1 cellular context compared by ENCODE assay signal in the genomic region with DNA sequence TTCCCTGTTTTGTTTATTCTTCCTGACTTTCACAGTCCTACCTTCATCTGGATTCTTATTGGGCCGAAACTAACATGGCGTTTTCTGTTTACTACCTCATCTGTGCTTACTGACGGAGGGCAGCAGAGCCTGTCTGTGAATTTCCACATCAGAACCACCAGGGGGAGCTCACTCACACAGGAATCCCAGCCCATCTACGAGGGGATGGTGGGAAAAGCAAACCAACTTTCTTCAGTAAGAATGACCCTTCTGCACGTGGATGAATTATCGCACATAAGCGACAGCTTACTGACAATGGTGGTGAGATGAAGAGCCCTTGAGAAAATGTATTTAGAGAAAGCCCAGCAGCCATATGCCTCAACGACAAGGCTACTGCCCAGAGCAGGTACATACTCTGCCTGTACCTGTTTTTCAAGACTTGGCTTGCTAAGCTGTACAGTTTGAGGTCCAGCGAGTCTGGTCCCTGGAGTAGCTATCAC.
TF ChIP-seq lines count a peak whose summit lies in the region.

No MANE protein-coding gene starts in this region.

TF ChIP-seq in K562, 482 proteins besides CTCF, POLR2A, EP300 and RAD21 (continues in another document):
- TF ChIP-seq ZFPM2 (CRISPR knock-in tag; IDR thresholded peaks at IDR 0.05) (no peak), JUN (IDR thresholded peaks at IDR 0.05; ENCODE audit: borderline replicate concordance, low read depth, low read length) (no peak), JUN (CRISPR knock-in tag; IDR thresholded peaks at IDR 0.05; ENCODE audit: borderline replicate concordance) (no peak), MCM2 (IDR thresholded peaks at IDR 0.05; ENCODE audit: low read depth) (no peak), BHLHE40 (IDR thresholded peaks at IDR 0.05; ENCODE audit: low read length) (peak; percentile 35; the same call in 1 of the 2 replicates), ZFP1 (CRISPR knock-in tag; IDR thresholded peaks at IDR 0.05) (no peak), ZNF830 (CRISPR knock-in tag; IDR thresholded peaks at IDR 0.05) (no peak), KDM1A (IDR thresholded peaks at IDR 0.05) (no peak), ZC3H8 (IDR thresholded peaks at IDR 0.05) (no peak), ZNF175 (CRISPR knock-in tag; IDR thresholded peaks at IDR 0.05; ENCODE audit: low read depth) (no peak), CC2D1A (IDR thresholded peaks at IDR 0.05) (peak; percentile 83), ELF1 (tag; IDR thresholded peaks at IDR 0.05) (no peak), SOX6 (IDR thresholded peaks at IDR 0.05) (peak; percentile 21; the same call in 1 of the 2 replicates)
- TF ChIP-seq, protein P1, sequence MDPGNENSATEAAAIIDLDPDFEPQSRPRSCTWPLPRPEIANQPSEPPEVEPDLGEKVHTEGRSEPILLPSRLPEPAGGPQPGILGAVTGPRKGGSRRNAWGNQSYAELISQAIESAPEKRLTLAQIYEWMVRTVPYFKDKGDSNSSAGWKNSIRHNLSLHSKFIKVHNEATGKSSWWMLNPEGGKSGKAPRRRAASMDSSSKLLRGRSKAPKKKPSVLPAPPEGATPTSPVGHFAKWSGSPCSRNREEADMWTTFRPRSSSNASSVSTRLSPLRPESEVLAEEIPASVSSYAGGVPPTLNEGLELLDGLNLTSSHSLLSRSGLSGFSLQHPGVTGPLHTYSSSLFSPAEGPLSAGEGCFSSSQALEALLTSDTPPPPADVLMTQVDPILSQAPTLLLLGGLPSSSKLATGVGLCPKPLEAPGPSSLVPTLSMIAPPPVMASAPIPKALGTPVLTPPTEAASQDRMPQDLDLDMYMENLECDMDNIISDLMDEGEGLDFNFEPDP (CRISPR knock-in tag; IDR thresholded peaks at IDR 0.05) = no peak
- TF ChIP-seq, protein P2, sequence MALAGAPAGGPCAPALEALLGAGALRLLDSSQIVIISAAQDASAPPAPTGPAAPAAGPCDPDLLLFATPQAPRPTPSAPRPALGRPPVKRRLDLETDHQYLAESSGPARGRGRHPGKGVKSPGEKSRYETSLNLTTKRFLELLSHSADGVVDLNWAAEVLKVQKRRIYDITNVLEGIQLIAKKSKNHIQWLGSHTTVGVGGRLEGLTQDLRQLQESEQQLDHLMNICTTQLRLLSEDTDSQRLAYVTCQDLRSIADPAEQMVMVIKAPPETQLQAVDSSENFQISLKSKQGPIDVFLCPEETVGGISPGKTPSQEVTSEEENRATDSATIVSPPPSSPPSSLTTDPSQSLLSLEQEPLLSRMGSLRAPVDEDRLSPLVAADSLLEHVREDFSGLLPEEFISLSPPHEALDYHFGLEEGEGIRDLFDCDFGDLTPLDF (CRISPR knock-in tag; IDR thresholded peaks at IDR 0.05) = no peak
- TF ChIP-seq, protein P3, sequence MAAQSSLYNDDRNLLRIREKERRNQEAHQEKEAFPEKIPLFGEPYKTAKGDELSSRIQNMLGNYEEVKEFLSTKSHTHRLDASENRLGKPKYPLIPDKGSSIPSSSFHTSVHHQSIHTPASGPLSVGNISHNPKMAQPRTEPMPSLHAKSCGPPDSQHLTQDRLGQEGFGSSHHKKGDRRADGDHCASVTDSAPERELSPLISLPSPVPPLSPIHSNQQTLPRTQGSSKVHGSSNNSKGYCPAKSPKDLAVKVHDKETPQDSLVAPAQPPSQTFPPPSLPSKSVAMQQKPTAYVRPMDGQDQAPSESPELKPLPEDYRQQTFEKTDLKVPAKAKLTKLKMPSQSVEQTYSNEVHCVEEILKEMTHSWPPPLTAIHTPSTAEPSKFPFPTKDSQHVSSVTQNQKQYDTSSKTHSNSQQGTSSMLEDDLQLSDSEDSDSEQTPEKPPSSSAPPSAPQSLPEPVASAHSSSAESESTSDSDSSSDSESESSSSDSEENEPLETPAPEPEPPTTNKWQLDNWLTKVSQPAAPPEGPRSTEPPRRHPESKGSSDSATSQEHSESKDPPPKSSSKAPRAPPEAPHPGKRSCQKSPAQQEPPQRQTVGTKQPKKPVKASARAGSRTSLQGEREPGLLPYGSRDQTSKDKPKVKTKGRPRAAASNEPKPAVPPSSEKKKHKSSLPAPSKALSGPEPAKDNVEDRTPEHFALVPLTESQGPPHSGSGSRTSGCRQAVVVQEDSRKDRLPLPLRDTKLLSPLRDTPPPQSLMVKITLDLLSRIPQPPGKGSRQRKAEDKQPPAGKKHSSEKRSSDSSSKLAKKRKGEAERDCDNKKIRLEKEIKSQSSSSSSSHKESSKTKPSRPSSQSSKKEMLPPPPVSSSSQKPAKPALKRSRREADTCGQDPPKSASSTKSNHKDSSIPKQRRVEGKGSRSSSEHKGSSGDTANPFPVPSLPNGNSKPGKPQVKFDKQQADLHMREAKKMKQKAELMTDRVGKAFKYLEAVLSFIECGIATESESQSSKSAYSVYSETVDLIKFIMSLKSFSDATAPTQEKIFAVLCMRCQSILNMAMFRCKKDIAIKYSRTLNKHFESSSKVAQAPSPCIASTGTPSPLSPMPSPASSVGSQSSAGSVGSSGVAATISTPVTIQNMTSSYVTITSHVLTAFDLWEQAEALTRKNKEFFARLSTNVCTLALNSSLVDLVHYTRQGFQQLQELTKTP (IDR thresholded peaks at IDR 0.05; ENCODE audit: low read depth in 1 of 2, partially characterized antibody in 2 of 2) = no peak
- TF ChIP-seq, protein P4, sequence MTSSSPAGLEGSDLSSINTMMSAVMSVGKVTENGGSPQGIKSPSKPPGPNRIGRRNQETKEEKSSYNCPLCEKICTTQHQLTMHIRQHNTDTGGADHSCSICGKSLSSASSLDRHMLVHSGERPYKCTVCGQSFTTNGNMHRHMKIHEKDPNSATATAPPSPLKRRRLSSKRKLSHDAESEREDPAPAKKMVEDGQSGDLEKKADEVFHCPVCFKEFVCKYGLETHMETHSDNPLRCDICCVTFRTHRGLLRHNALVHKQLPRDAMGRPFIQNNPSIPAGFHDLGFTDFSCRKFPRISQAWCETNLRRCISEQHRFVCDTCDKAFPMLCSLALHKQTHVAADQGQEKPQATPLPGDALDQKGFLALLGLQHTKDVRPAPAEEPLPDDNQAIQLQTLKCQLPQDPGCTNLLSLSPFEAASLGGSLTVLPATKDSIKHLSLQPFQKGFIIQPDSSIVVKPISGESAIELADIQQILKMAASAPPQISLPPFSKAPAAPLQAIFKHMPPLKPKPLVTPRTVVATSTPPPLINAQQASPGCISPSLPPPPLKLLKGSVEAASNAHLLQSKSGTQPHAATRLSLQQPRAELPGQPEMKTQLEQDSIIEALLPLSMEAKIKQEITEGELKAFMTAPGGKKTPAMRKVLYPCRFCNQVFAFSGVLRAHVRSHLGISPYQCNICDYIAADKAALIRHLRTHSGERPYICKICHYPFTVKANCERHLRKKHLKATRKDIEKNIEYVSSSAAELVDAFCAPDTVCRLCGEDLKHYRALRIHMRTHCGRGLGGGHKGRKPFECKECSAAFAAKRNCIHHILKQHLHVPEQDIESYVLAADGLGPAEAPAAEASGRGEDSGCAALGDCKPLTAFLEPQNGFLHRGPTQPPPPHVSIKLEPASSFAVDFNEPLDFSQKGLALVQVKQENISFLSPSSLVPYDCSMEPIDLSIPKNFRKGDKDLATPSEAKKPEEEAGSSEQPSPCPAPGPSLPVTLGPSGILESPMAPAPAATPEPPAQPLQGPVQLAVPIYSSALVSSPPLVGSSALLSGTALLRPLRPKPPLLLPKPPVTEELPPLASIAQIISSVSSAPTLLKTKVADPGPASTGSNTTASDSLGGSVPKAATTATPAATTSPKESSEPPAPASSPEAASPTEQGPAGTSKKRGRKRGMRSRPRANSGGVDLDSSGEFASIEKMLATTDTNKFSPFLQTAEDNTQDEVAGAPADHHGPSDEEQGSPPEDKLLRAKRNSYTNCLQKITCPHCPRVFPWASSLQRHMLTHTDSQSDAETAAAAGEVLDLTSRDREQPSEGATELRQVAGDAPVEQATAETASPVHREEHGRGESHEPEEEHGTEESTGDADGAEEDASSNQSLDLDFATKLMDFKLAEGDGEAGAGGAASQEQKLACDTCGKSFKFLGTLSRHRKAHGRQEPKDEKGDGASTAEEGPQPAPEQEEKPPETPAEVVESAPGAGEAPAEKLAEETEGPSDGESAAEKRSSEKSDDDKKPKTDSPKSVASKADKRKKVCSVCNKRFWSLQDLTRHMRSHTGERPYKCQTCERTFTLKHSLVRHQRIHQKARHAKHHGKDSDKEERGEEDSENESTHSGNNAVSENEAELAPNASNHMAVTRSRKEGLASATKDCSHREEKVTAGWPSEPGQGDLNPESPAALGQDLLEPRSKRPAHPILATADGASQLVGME (CRISPR knock-in tag; IDR thresholded peaks at IDR 0.05) = no peak
- TF ChIP-seq, protein P5, sequence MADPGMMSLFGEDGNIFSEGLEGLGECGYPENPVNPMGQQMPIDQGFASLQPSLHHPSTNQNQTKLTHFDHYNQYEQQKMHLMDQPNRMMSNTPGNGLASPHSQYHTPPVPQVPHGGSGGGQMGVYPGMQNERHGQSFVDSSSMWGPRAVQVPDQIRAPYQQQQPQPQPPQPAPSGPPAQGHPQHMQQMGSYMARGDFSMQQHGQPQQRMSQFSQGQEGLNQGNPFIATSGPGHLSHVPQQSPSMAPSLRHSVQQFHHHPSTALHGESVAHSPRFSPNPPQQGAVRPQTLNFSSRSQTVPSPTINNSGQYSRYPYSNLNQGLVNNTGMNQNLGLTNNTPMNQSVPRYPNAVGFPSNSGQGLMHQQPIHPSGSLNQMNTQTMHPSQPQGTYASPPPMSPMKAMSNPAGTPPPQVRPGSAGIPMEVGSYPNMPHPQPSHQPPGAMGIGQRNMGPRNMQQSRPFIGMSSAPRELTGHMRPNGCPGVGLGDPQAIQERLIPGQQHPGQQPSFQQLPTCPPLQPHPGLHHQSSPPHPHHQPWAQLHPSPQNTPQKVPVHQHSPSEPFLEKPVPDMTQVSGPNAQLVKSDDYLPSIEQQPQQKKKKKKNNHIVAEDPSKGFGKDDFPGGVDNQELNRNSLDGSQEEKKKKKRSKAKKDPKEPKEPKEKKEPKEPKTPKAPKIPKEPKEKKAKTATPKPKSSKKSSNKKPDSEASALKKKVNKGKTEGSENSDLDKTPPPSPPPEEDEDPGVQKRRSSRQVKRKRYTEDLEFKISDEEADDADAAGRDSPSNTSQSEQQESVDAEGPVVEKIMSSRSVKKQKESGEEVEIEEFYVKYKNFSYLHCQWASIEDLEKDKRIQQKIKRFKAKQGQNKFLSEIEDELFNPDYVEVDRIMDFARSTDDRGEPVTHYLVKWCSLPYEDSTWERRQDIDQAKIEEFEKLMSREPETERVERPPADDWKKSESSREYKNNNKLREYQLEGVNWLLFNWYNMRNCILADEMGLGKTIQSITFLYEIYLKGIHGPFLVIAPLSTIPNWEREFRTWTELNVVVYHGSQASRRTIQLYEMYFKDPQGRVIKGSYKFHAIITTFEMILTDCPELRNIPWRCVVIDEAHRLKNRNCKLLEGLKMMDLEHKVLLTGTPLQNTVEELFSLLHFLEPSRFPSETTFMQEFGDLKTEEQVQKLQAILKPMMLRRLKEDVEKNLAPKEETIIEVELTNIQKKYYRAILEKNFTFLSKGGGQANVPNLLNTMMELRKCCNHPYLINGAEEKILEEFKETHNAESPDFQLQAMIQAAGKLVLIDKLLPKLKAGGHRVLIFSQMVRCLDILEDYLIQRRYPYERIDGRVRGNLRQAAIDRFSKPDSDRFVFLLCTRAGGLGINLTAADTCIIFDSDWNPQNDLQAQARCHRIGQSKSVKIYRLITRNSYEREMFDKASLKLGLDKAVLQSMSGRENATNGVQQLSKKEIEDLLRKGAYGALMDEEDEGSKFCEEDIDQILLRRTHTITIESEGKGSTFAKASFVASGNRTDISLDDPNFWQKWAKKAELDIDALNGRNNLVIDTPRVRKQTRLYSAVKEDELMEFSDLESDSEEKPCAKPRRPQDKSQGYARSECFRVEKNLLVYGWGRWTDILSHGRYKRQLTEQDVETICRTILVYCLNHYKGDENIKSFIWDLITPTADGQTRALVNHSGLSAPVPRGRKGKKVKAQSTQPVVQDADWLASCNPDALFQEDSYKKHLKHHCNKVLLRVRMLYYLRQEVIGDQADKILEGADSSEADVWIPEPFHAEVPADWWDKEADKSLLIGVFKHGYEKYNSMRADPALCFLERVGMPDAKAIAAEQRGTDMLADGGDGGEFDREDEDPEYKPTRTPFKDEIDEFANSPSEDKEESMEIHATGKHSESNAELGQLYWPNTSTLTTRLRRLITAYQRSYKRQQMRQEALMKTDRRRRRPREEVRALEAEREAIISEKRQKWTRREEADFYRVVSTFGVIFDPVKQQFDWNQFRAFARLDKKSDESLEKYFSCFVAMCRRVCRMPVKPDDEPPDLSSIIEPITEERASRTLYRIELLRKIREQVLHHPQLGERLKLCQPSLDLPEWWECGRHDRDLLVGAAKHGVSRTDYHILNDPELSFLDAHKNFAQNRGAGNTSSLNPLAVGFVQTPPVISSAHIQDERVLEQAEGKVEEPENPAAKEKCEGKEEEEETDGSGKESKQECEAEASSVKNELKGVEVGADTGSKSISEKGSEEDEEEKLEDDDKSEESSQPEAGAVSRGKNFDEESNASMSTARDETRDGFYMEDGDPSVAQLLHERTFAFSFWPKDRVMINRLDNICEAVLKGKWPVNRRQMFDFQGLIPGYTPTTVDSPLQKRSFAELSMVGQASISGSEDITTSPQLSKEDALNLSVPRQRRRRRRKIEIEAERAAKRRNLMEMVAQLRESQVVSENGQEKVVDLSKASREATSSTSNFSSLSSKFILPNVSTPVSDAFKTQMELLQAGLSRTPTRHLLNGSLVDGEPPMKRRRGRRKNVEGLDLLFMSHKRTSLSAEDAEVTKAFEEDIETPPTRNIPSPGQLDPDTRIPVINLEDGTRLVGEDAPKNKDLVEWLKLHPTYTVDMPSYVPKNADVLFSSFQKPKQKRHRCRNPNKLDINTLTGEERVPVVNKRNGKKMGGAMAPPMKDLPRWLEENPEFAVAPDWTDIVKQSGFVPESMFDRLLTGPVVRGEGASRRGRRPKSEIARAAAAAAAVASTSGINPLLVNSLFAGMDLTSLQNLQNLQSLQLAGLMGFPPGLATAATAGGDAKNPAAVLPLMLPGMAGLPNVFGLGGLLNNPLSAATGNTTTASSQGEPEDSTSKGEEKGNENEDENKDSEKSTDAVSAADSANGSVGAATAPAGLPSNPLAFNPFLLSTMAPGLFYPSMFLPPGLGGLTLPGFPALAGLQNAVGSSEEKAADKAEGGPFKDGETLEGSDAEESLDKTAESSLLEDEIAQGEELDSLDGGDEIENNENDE (IDR thresholded peaks at IDR 0.05; ENCODE audit: low read depth, low read length) = no peak
- TF ChIP-seq, protein P6, sequence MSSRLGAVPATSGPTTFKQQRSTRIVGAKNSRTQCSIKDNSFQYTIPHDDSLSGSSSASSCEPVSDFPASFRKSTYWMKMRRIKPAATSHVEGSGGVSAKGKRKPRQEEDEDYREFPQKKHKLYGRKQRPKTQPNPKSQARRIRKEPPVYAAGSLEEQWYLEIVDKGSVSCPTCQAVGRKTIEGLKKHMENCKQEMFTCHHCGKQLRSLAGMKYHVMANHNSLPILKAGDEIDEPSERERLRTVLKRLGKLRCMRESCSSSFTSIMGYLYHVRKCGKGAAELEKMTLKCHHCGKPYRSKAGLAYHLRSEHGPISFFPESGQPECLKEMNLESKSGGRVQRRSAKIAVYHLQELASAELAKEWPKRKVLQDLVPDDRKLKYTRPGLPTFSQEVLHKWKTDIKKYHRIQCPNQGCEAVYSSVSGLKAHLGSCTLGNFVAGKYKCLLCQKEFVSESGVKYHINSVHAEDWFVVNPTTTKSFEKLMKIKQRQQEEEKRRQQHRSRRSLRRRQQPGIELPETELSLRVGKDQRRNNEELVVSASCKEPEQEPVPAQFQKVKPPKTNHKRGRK (tag; IDR thresholded peaks at IDR 0.05) = no peak
- TF ChIP-seq, protein P7, sequence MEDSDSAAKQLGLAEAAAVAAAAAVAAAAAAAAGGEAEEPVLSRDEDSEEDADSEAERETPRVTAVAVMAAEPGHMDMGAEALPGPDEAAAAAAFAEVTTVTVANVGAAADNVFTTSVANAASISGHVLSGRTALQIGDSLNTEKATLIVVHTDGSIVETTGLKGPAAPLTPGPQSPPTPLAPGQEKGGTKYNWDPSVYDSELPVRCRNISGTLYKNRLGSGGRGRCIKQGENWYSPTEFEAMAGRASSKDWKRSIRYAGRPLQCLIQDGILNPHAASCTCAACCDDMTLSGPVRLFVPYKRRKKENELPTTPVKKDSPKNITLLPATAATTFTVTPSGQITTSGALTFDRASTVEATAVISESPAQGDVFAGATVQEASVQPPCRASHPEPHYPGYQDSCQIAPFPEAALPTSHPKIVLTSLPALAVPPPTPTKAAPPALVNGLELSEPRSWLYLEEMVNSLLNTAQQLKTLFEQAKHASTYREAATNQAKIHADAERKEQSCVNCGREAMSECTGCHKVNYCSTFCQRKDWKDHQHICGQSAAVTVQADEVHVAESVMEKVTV (CRISPR knock-in tag; IDR thresholded peaks at IDR 0.05) = peak; percentile 84
